ENCODE assay signal across 14 cellular contexts in the genomic region with DNA sequence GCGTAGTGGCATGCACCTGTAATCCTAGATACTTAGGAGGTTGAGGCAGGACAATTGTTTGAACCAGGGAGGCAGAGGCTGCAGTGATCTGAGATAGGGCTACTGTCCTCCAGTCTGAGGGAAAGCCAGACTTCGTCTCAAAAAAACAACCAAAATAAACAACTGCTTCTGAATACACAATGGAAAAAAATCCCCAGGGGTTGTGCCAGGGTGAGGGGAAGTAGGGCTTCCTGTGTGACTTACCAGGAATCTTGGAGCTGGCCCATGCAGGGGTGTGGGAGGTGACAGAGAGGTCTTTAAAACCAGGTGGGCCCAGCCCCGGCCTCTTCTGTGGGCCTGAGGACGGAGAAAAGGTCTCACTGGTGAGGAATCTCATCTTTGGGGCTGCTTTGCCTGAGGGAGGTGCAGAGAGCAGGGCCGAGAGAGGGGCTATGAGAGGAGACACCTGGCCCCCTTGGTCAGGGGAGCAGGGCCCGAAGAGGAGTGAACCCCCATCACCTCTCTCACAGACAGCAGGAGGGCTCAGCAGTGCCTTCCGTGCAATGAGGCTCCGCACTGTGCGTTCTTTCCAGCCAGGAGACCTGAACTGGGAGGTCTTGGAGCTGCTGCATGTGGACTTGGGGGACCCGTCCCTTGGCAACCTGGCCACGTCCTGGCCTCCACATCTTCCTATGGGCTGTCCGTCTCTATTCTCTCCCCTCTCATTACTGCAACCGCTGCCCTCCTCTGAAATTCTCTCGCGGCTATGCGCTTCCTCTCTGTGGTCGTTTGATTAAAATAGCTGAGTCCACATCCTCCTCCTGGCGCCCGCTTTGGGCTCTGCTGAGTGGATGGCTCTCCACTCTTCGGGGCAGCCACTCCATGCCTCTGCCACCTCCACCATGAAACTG. TPM values are rescaled to one million over a fixed set of nuclear protein-coding genes. Genes with fewer than 3 reads are reported as not detected.
A peak's percentile ranks its signal among the peaks of the same experiment; 100 is the strongest.
DNase-seq lines count a peak whose midpoint lies in the region; ATAC-seq lines count a peak whose summit lies in the region.
"Had no signal": no experiment of that assay in that cellular context is flagged by ENCODE, and none has a peak within 500 bp of the region (broad histone marks: within the 10 kb centered on the region; RNA-seq: fewer than 3 reads in every experiment).

No MANE protein-coding gene starts in this region.

- H3K9me3 Mint-ChIP-seq in activated CD4-positive, alpha-beta T cell treated with anti-CD3 and anti-CD28 coated beads, Interleukin-2, amount 10 ng/mL, durations not matched to agents 24 days and 14 days, result no peaks in the 10 kb centered on the region
- H3K9me3 Mint-ChIP-seq in activated T-helper 17 cell treated with anti-CD3 and anti-CD28 coated beads, Interleukin-2, amount 50 U/mL, for 72 hours, result no peaks in the 10 kb centered on the region
- no peaks in the 10 kb centered on the region for H3K9me3 Mint-ChIP-seq in stimulated activated effector memory CD8-positive, alpha-beta T cell treated with anti-CD3 and anti-CD28 coated beads, Interleukin-12 subunit alpha, Interleukin-12 subunit beta, amount 100 ng/mL, for 72 hours
- H3K9me3 Mint-ChIP-seq: activated T-cell treated with anti-CD3 and anti-CD28 coated beads, Interleukin-2, amount 50 U/mL, for 72 hours had no signal

- no peak overlapping the region for H3K4me3 Mint-ChIP-seq in activated CD4-positive, alpha-beta T cell treated with anti-CD3 and anti-CD28 coated beads, Interleukin-2, amount 10 ng/mL, durations not matched to agents 24 days and 14 days
- no peak overlapping the region for H3K4me3 Mint-ChIP-seq in activated T-helper 17 cell treated with anti-CD3 and anti-CD28 coated beads, Interleukin-2, amount 50 U/mL, for 72 hours
- H3K4me3 Mint-ChIP-seq in stimulated activated effector memory CD8-positive, alpha-beta T cell treated with anti-CD3 and anti-CD28 coated beads, Interleukin-12 subunit alpha, Interleukin-12 subunit beta, amount 100 ng/mL, for 72 hours, result peak overlapping the region; percentile 30
- H3K4me3 Mint-ChIP-seq: activated T-cell treated with anti-CD3 and anti-CD28 coated beads, Interleukin-2, amount 50 U/mL, for 72 hours had no signal

- intact Hi-C loops in activated CD4-positive, alpha-beta T cell treated with anti-CD3 and anti-CD28 coated beads, Interleukin-2, amount 10 ng/mL, durations not matched to agents 24 days and 14 days (cut with micrococcal nuclease), result no loop called here

- DNase-seq in activated CD4-positive, alpha-beta T cell treated with anti-CD3 and anti-CD28 coated beads, Interleukin-2, amount 10 ng/mL, durations not matched to agents 24 days and 14 days, result peak; percentile 61
- no peak for DNase-seq in activated CD4-positive, alpha-beta T cell treated with anti-CD3 and anti-CD28 coated beads, Interleukin-2, amount 50 U/mL, for 1 hour
- DNase-seq in M059J (ENCODE audit: low read depth), result peak; percentile 36
- DNase-seq in stimulated activated effector memory CD8-positive, alpha-beta T cell treated with anti-CD3 and anti-CD28 coated beads, Interleukin-12 subunit alpha, Interleukin-12 subunit beta, amount 100 ng/mL, for 72 hours (ENCODE audit: low spot score in 2 of 2), result no peak
- DNase-seq in activated gamma-delta T cell (lab: John Stamatoyannopoulos, UW), result no peak
- no peak for DNase-seq in HuH-7 (ENCODE audit: low spot score)
- DNase-seq: NCI-H1694 treated with DMSO at 0.1 percent for 48 hours had no signal

- peak; percentile 24 for ATAC-seq in activated T-helper 17 cell treated with anti-CD3 and anti-CD28 coated beads, Interleukin-2, amount 50 U/mL, for 72 hours (replicated peaks)
- peak; percentile 67 for ATAC-seq in stimulated activated effector memory CD8-positive, alpha-beta T cell treated with anti-CD3 and anti-CD28 coated beads, Interleukin-12 subunit alpha, Interleukin-12 subunit beta, amount 100 ng/mL, for 72 hours
- no peak for ATAC-seq in HG02763 (IDR thresholded peaks at IDR 0.05; ENCODE audit: unreplicated experiment)
- ATAC-seq: A549; activated T-cell treated with anti-CD3 and anti-CD28 coated beads, Interleukin-2, amount 50 U/mL, for 72 hours; mucosa of descending colon had no signal

- no peak overlapping the region for H3K27ac Mint-ChIP-seq in activated CD4-positive, alpha-beta T cell treated with anti-CD3 and anti-CD28 coated beads, Interleukin-2, amount 10 ng/mL, durations not matched to agents 24 days and 14 days
- H3K27ac Mint-ChIP-seq in activated T-helper 17 cell treated with anti-CD3 and anti-CD28 coated beads, Interleukin-2, amount 50 U/mL, for 72 hours, result no peak overlapping the region
- H3K27ac Mint-ChIP-seq in stimulated activated effector memory CD8-positive, alpha-beta T cell treated with anti-CD3 and anti-CD28 coated beads, Interleukin-12 subunit alpha, Interleukin-12 subunit beta, amount 100 ng/mL, for 72 hours, result peak overlapping the region; percentile 43
- H3K27ac Mint-ChIP-seq: activated T-cell treated with anti-CD3 and anti-CD28 coated beads, Interleukin-2, amount 50 U/mL, for 72 hours had no signal

- H3K36me3 Mint-ChIP-seq in activated CD4-positive, alpha-beta T cell treated with anti-CD3 and anti-CD28 coated beads, Interleukin-2, amount 10 ng/mL, durations not matched to agents 24 days and 14 days (ENCODE audit: low read depth), result no peaks in the 10 kb centered on the region
- H3K36me3 Mint-ChIP-seq in activated T-helper 17 cell treated with anti-CD3 and anti-CD28 coated beads, Interleukin-2, amount 50 U/mL, for 72 hours (ENCODE audit: low read depth), result no peaks in the 10 kb centered on the region
- no peaks in the 10 kb centered on the region for H3K36me3 Mint-ChIP-seq in stimulated activated effector memory CD8-positive, alpha-beta T cell treated with anti-CD3 and anti-CD28 coated beads, Interleukin-12 subunit alpha, Interleukin-12 subunit beta, amount 100 ng/mL, for 72 hours

- H3K4me1 Mint-ChIP-seq in activated CD4-positive, alpha-beta T cell treated with anti-CD3 and anti-CD28 coated beads, Interleukin-2, amount 10 ng/mL, durations not matched to agents 24 days and 14 days, result peaks cover 7% of the 10 kb centered on the region
- H3K4me1 Mint-ChIP-seq in activated T-helper 17 cell treated with anti-CD3 and anti-CD28 coated beads, Interleukin-2, amount 50 U/mL, for 72 hours, result peaks cover 12% of the 10 kb centered on the region
- peaks cover 25% of the 10 kb centered on the region for H3K4me1 Mint-ChIP-seq in stimulated activated effector memory CD8-positive, alpha-beta T cell treated with anti-CD3 and anti-CD28 coated beads, Interleukin-12 subunit alpha, Interleukin-12 subunit beta, amount 100 ng/mL, for 72 hours

- peaks cover 36% of the 10 kb centered on the region for H3K27me3 Mint-ChIP-seq in activated CD4-positive, alpha-beta T cell treated with anti-CD3 and anti-CD28 coated beads, Interleukin-2, amount 10 ng/mL, durations not matched to agents 24 days and 14 days
- H3K27me3 Mint-ChIP-seq in activated T-helper 17 cell treated with anti-CD3 and anti-CD28 coated beads, Interleukin-2, amount 50 U/mL, for 72 hours, result peaks cover 38% of the 10 kb centered on the region

RNA-seq across cellular contexts. Expression of a gene that starts 10.7 kb away (rescaled TPM):
- not detected in 2 replicates for total RNA-seq in activated CD4-positive, alpha-beta T cell treated with anti-CD3 and anti-CD28 coated beads, Interleukin-2, amount 10 ng/mL, durations not matched to agents 24 days and 14 days
- 0.84 and 2.1 TPM in 2 replicates for total RNA-seq in M059J (2014; rRNA removed; shearing (Covaris generic))
- total RNA-seq in activated T-helper 17 cell treated with anti-CD3 and anti-CD28 coated beads, Interleukin-2, amount 50 U/mL, for 72 hours, result not detected
- total RNA-seq: activated T-cell treated with anti-CD3 and anti-CD28 coated beads, Interleukin-2, amount 50 U/mL, for 72 hours; fibroblast of villous mesenchyme had no signal

RNA-seq across cellular contexts. Expression of a gene that starts 38.6 kb away (rescaled TPM):
- total RNA-seq in activated CD4-positive, alpha-beta T cell treated with anti-CD3 and anti-CD28 coated beads, Interleukin-2, amount 10 ng/mL, durations not matched to agents 24 days and 14 days, result not detected in 2 replicates
- total RNA-seq in M059J (2014; rRNA removed; shearing (Covaris generic)), result not detected in 2 replicates
- total RNA-seq in activated T-helper 17 cell treated with anti-CD3 and anti-CD28 coated beads, Interleukin-2, amount 50 U/mL, for 72 hours, result not detected
- total RNA-seq: activated T-cell treated with anti-CD3 and anti-CD28 coated beads, Interleukin-2, amount 50 U/mL, for 72 hours; fibroblast of villous mesenchyme; skeletal muscle tissue had no signal

RNA-seq across cellular contexts. Expression of a gene that starts 58.4 kb away (rescaled TPM):
- total RNA-seq in activated CD4-positive, alpha-beta T cell treated with anti-CD3 and anti-CD28 coated beads, Interleukin-2, amount 10 ng/mL, durations not matched to agents 24 days and 14 days, result not detected in 2 replicates
- total RNA-seq in M059J (2014; rRNA removed; shearing (Covaris generic)), result not detected in 2 replicates
- not detected for total RNA-seq in activated T-helper 17 cell treated with anti-CD3 and anti-CD28 coated beads, Interleukin-2, amount 50 U/mL, for 72 hours
- total RNA-seq: activated T-cell treated with anti-CD3 and anti-CD28 coated beads, Interleukin-2, amount 50 U/mL, for 72 hours; fibroblast of villous mesenchyme; skeletal muscle tissue had no signal

Comparison
In these comparisons a context has a peak if more than half of its experiments do, and no peak if none do; other contexts are left out.
1. DNase-seq: peak in activated CD4-positive, alpha-beta T cell treated with anti-CD3 and anti-CD28 coated beads, Interleukin-2, amount 10 ng/mL, durations not matched to agents 24 days and 14 days (single experiment) and M059J (single experiment); none in activated CD4-positive, alpha-beta T cell treated with anti-CD3 and anti-CD28 coated beads, Interleukin-2, amount 50 U/mL, for 1 hour (single experiment), stimulated activated effector memory CD8-positive, alpha-beta T cell treated with anti-CD3 and anti-CD28 coated beads, Interleukin-12 subunit alpha, Interleukin-12 subunit beta, amount 100 ng/mL, for 72 hours (0 of 2), activated gamma-delta T cell (single experiment) and HuH-7 (single experiment).